31 cellular contexts compared by ENCODE assay signal in genomic region chr20:22572491-22572890, GRCh38. TPM values are rescaled to one million over a fixed set of nuclear protein-coding genes. Genes with fewer than 3 reads are reported as not detected.
"Had no signal": no experiment of that assay in that cellular context is flagged by ENCODE, and none has a peak within 500 bp of the region (broad histone marks: within the 10 kb centered on the region; RNA-seq: fewer than 3 reads in every experiment).

No MANE protein-coding gene starts in this region.

- H3K4me3 ChIP-seq: breast epithelium, esophagus muscularis mucosa, heart right ventricle, left ventricle myocardium inferior, prostate gland, sigmoid colon had no signal

- FAIRE-seq: small intestine had no signal

- DNase-seq: activated CD4-positive, alpha-beta T cell treated with anti-CD3 and anti-CD28 coated beads, Interleukin-2, amount 50 U/mL, for 1 hour; activated CD4-positive, CD25-positive, alpha-beta regulatory T cell treated with anti-CD3 and anti-CD28 coated beads, Interleukin-2, amount 50 U/mL, for 72 hours; activated CD8-positive, alpha-beta memory T cell treated with anti-CD3 and anti-CD28 coated beads, Interleukin-2, amount 10 ng/mL, durations not matched to agents 7 days and 5 days; activated CD8-positive, alpha-beta T cell treated with anti-CD3 and anti-CD28 coated beads for 36 hours; activated naive CD8-positive, alpha-beta T cell treated with anti-CD3 and anti-CD28 coated beads, Interleukin-2, amount 50 U/mL, for 24 hours; activated T-cell treated with anti-CD3 and anti-CD28 coated beads, Interleukin-2, amount 50 U/mL, for 48 hours; amygdala; central memory CD4-positive, alpha-beta T cell; foreskin keratinocyte; heart right ventricle; kidney glomerular epithelial cell; left ventricle myocardium inferior; mammary epithelial cell; sigmoid colon; small intestine; stimulated activated CD4-positive, alpha-beta T cell treated with anti-CD3 and anti-CD28 coated beads, Interleukin-4, amount 100 ng/mL, for 24 hours; substantia nigra; T-helper 9 cell; WERI-Rb-1 had no signal

- H3K9me3 ChIP-seq: breast epithelium, esophagus muscularis mucosa, heart right ventricle, left ventricle myocardium inferior, neutrophil, prostate gland, sigmoid colon had no signal

- H3K36me3 Mint-ChIP-seq: activated CD8-positive, alpha-beta memory T cell treated with anti-CD3 and anti-CD28 coated beads, Interleukin-2, amount 10 ng/mL, durations not matched to agents 7 days and 5 days; activated naive CD4-positive, alpha-beta T cell treated with anti-CD3 and anti-CD28 coated beads, Interleukin-2, amount 50 U/mL, for 24 hours; stimulated activated effector memory CD8-positive, alpha-beta T cell treated with anti-CD3 and anti-CD28 coated beads, Interleukin-12 subunit alpha, Interleukin-12 subunit beta, amount 100 ng/mL, for 72 hours had no signal

- H3K4me1 Mint-ChIP-seq: activated CD8-positive, alpha-beta memory T cell treated with anti-CD3 and anti-CD28 coated beads, Interleukin-2, amount 10 ng/mL, durations not matched to agents 7 days and 5 days; activated naive CD4-positive, alpha-beta T cell treated with anti-CD3 and anti-CD28 coated beads, Interleukin-2, amount 50 U/mL, for 24 hours; activated naive CD8-positive, alpha-beta T cell treated with anti-CD3 and anti-CD28 coated beads, Interleukin-2, amount 50 U/mL, for 24 hours; nephron; stimulated activated effector memory CD8-positive, alpha-beta T cell treated with anti-CD3 and anti-CD28 coated beads, Interleukin-12 subunit alpha, Interleukin-12 subunit beta, amount 100 ng/mL, for 72 hours had no signal

- H3K27ac ChIP-seq: breast epithelium, esophagus muscularis mucosa, foreskin keratinocyte, heart right ventricle, left ventricle myocardium inferior, neutrophil, prostate gland, sigmoid colon, WERI-Rb-1 had no signal

- H3K4me1 ChIP-seq: breast epithelium, foreskin keratinocyte, prostate gland had no signal

- H3K27ac Mint-ChIP-seq: activated CD8-positive, alpha-beta memory T cell treated with anti-CD3 and anti-CD28 coated beads, Interleukin-2, amount 10 ng/mL, durations not matched to agents 7 days and 5 days; activated CD8-positive, alpha-beta T cell treated with anti-CD3 and anti-CD28 coated beads for 36 hours; activated naive CD4-positive, alpha-beta T cell treated with anti-CD3 and anti-CD28 coated beads, Interleukin-2, amount 50 U/mL, for 24 hours; activated naive CD8-positive, alpha-beta T cell treated with anti-CD3 and anti-CD28 coated beads, Interleukin-2, amount 50 U/mL, for 24 hours; activated T-helper 2 cell treated with anti-CD3 and anti-CD28 coated beads, Interferon-gamma antibody, Interleukin-2, Interleukin-4, amounts not matched to agents 10 μg/mL and 5 μg/mL and 100 μg/mL, durations not matched to agents 14 hours and 24 hours and 36 hours; nephron; stimulated activated effector memory CD8-positive, alpha-beta T cell treated with anti-CD3 and anti-CD28 coated beads, Interleukin-12 subunit alpha, Interleukin-12 subunit beta, amount 100 ng/mL, for 72 hours; stimulated activated naive CD8-positive, alpha-beta T cell treated with anti-CD3 and anti-CD28 coated beads, Interleukin-15, Interleukin-2, amounts not matched to agents 100 ng/mL and 50 ng/mL, for 24 hours had no signal

- H3K36me3 ChIP-seq: breast epithelium, esophagus muscularis mucosa, heart right ventricle, left ventricle myocardium inferior, neutrophil, prostate gland, sigmoid colon, WERI-Rb-1 had no signal

- H3K4me3 Mint-ChIP-seq: activated CD8-positive, alpha-beta memory T cell treated with anti-CD3 and anti-CD28 coated beads, Interleukin-2, amount 10 ng/mL, durations not matched to agents 7 days and 5 days; activated CD8-positive, alpha-beta T cell treated with anti-CD3 and anti-CD28 coated beads for 36 hours; activated naive CD4-positive, alpha-beta T cell treated with anti-CD3 and anti-CD28 coated beads, Interleukin-2, amount 50 U/mL, for 24 hours; activated naive CD8-positive, alpha-beta T cell treated with anti-CD3 and anti-CD28 coated beads, Interleukin-2, amount 50 U/mL, for 24 hours; nephron; stimulated activated effector memory CD8-positive, alpha-beta T cell treated with anti-CD3 and anti-CD28 coated beads, Interleukin-12 subunit alpha, Interleukin-12 subunit beta, amount 100 ng/mL, for 72 hours; stimulated activated naive CD8-positive, alpha-beta T cell treated with anti-CD3 and anti-CD28 coated beads, Interleukin-15, Interleukin-2, amounts not matched to agents 100 ng/mL and 50 ng/mL, for 24 hours had no signal

- ATAC-seq: activated CD8-positive, alpha-beta memory T cell treated with anti-CD3 and anti-CD28 coated beads, Interleukin-2, amount 10 ng/mL, durations not matched to agents 7 days and 5 days; activated CD8-positive, alpha-beta T cell treated with anti-CD3 and anti-CD28 coated beads for 36 hours; activated naive CD8-positive, alpha-beta T cell treated with anti-CD3 and anti-CD28 coated beads, Interleukin-2, amount 50 U/mL, for 24 hours; foreskin keratinocyte; heart right ventricle; stimulated activated effector memory CD8-positive, alpha-beta T cell treated with anti-CD3 and anti-CD28 coated beads, Interleukin-12 subunit alpha, Interleukin-12 subunit beta, amount 100 ng/mL, for 72 hours had no signal

- H3K9me3 Mint-ChIP-seq: activated CD8-positive, alpha-beta T cell treated with anti-CD3 and anti-CD28 coated beads for 36 hours; activated naive CD8-positive, alpha-beta T cell treated with anti-CD3 and anti-CD28 coated beads, Interleukin-2, amount 50 U/mL, for 24 hours; activated T-helper 2 cell treated with anti-CD3 and anti-CD28 coated beads, Interferon-gamma antibody, Interleukin-2, Interleukin-4, amounts not matched to agents 10 μg/mL and 5 μg/mL and 100 μg/mL, durations not matched to agents 14 hours and 24 hours and 36 hours; nephron; stimulated activated naive CD8-positive, alpha-beta T cell treated with anti-CD3 and anti-CD28 coated beads, Interleukin-15, Interleukin-2, amounts not matched to agents 100 ng/mL and 50 ng/mL, for 24 hours had no signal

RNA-seq across cellular contexts. Expression of gene FOXA2, which starts 11.9 kb away (rescaled TPM):
- total RNA-seq: activated CD8-positive, alpha-beta memory T cell treated with anti-CD3 and anti-CD28 coated beads, Interleukin-2, amount 10 ng/mL, durations not matched to agents 7 days and 5 days; activated CD8-positive, alpha-beta T cell treated with anti-CD3 and anti-CD28 coated beads for 36 hours; activated T-helper 2 cell treated with anti-CD3 and anti-CD28 coated beads, Interferon-gamma antibody, Interleukin-2, Interleukin-4, amounts not matched to agents 10 μg/mL and 5 μg/mL and 100 μg/mL, durations not matched to agents 14 hours and 24 hours and 36 hours; breast epithelium; esophagus muscularis mucosa; heart right ventricle; left ventricle myocardium inferior; osteocyte; sigmoid colon; T-helper 1 cell treated with Interleukin-12 subunit alpha and Interleukin-12 subunit beta and Interleukin-4 antibody, amounts not matched to agents 30 ng/mL and 1 ng/mL, for 36 hours; ureter had no signal
- polyA plus RNA-seq: heart right ventricle had no signal
